Comparison of ENCODE assay signal across 8 cellular contexts in genomic region chr19:18846862-18847515, GRCh38. TPM values are rescaled to one million over a fixed set of nuclear protein-coding genes. Genes with fewer than 3 reads are reported as not detected.
DNase-seq lines count a peak whose midpoint lies in the region; ATAC-seq and TF ChIP-seq lines count a peak whose summit lies in the region.

No MANE protein-coding gene starts in this region.

- H3K27me3 ChIP-seq in HCT116 (ENCODE audit: insufficient read depth, low read length) (no peaks in the 10 kb centered on the region), Peyer's patch (no peaks in the 10 kb centered on the region)

- H3K9me3 ChIP-seq in HCT116 (ENCODE audit: control insufficient read depth in 1 of 2, insufficient read depth in 1 of 2, low read depth in 1 of 2, low read length in 2 of 2): no peaks in the 10 kb centered on the region
- H3K9me3 ChIP-seq in Peyer's patch: no peaks in the 10 kb centered on the region

- no peak overlapping the region for H2AFZ ChIP-seq in HCT116 (ENCODE audit: low read depth, low read length, poor library complexity, severe bottlenecking)

- POLR2A ChIA-PET in HCT116 (lab: Charles Lee): interaction anchor here (0.9 kb wide), 1 partner anchor 14 kb away, joined by 4 read pairs; no protein-coding TSS in a partner anchor

- peak; percentile 94 for TF ChIP-seq CTCF in CD14-positive monocyte (IDR thresholded peaks at IDR 0.05)
- peak; percentile 74 to 90 (median 87); a peak in 5 of 6 replicates for TF ChIP-seq CTCF in HCT116 (IDR thresholded peaks at IDR 0.05 in 2 of 3, conservative IDR thresholded peaks at IDR 0.05 in 1 of 3; ENCODE audit: borderline replicate concordance in 1 of 3, insufficient read depth in 1 of 3, low read depth in 2 of 3, low read length in 2 of 3)
- peak; percentile 58 to 85 (median 75) for TF ChIP-seq CTCF in Peyer's patch (IDR thresholded peaks at IDR 0.05)
- peak; percentile 90 for TF ChIP-seq CTCF in fibroblast of villous mesenchyme (IDR thresholded peaks at IDR 0.05; ENCODE audit: insufficient read depth, low read depth, low read length)

- peak; percentile 31 for DNase-seq in CD14-positive monocyte (ENCODE audit: low spot score)
- no peak for DNase-seq in HCT116 (ENCODE audit: low read depth, low spot score)
- peak; percentile 66 to 85 (median 78) for DNase-seq in Peyer's patch
- peak; percentile 87 for DNase-seq in activated effector memory CD4-positive, alpha-beta T cell treated with anti-CD3 and anti-CD28 coated beads, Interleukin-2, amount 50 U/mL, for 16 hours
- peak; percentile 79 for DNase-seq in fibroblast of villous mesenchyme (ENCODE audit: low read depth)
- DNase-seq in occipital lobe (lab: John Stamatoyannopoulos, UW): peak; percentile 68

- H3K27ac ChIP-seq in HCT116 (ENCODE audit: low read depth, low read length): no peak overlapping the region; the same call in 1 of the 2 replicates
- H3K27ac ChIP-seq in Peyer's patch: peak overlapping the region in 2 of 4 donors; percentile 7 to 64
- peak overlapping the region; percentile 88 for H3K27ac ChIP-seq in temporal lobe (ENCODE audit: low read depth, low read length)

- H3K4me3 ChIP-seq in HCT116 (replicated peaks in 1 of 2; ENCODE audit: low read depth in 1 of 2, low read length in 2 of 2) (no peak overlapping the region), Peyer's patch (no peak overlapping the region), fibroblast of villous mesenchyme (ENCODE audit: low read depth, low read length) (no peak overlapping the region)

- CTCF ChIA-PET in HCT116 (lab: Charles Lee): interaction anchor here (0.7 to 2.8 kb wide), 15 partner anchors 9 to 406 kb away, joined by 3 to 39 read pairs (median 5); partner anchors contain the start of genes REX1BD and UPF1

- H3K9me2 ChIP-seq in HCT116 (ENCODE audit: insufficient read depth): no peaks in the 10 kb centered on the region

- ATAC-seq in HCT116 (peak; percentile 95), HG02678 (IDR thresholded peaks at IDR 0.05; ENCODE audit: unreplicated experiment) (no peak)

- no peak overlapping the region for H3K4me3 Mint-ChIP-seq in CD14-positive monocyte

- no peak overlapping the region for H3K4me2 ChIP-seq in HCT116 (ENCODE audit: low read length)

- peaks cover 94% of the 10 kb centered on the region for H3K79me2 ChIP-seq in HCT116 (ENCODE audit: insufficient read depth, low read length)

- H3K9me3 Mint-ChIP-seq in CD14-positive monocyte: peaks cover 0 to 2% (median 0%) of the 10 kb centered on the region in 7 donors

- no peak for TF ChIP-seq POLR2A in HCT116 (IDR thresholded peaks at IDR 0.05; ENCODE audit: borderline replicate concordance, extremely low read depth, insufficient read depth, insufficient read length)
- TF ChIP-seq POLR2A in Peyer's patch (IDR thresholded peaks at IDR 0.05): no peak

- peak overlapping the region in 6 of 7 donors; percentile 73 to 98 (median 80) for H3K27ac Mint-ChIP-seq in CD14-positive monocyte

- no peak overlapping the region for H3K9ac ChIP-seq in HCT116 (ENCODE audit: low read length)

- H3K36me3 ChIP-seq in HCT116 (ENCODE audit: control insufficient read depth in 1 of 2, insufficient read depth in 2 of 2, low read length in 2 of 2) (peaks cover 24 to 46% of the 10 kb centered on the region in 2 experiments), Peyer's patch (peaks cover 0 to 35% (median 0%) of the 10 kb centered on the region in 3 donors)

- H3K27me3 Mint-ChIP-seq in CD14-positive monocyte (ENCODE audit: low read depth in 3 of 3): peaks cover 0 to 2% (median 0%) of the 10 kb centered on the region in 3 donors

- H3K36me3 Mint-ChIP-seq in CD14-positive monocyte: peaks cover 35 to 54% of the 10 kb centered on the region in 2 donors

- BruUV-seq in HCT116 (replicated peaks; lab: Mats Ljungman, UMichigan): no TSS peak

- TF ChIP-seq RAD21 in HCT116 (IDR thresholded peaks at IDR 0.05; ENCODE audit: low read depth): peak; percentile 88

- RAD21 ChIA-PET in HCT116 (lab: Charles Lee; ENCODE audit: low non-redundant PET in 1 of 2, low total read pairs in 2 of 2, uncharacterized antibody in 2 of 2, unreplicated experiment in 2 of 2): no interaction called here

- H3K4me1 ChIP-seq in HCT116 (ENCODE audit: control insufficient read depth in 1 of 2, insufficient read depth in 2 of 2, low read length in 2 of 2) (0 out of 4 replicates have a peak, but pooled peaks cover 0 to 4% of the 10 kb centered on the region in 2 experiments), Peyer's patch (peaks cover 0 to 46% (median 24%) of the 10 kb centered on the region in 4 donors)

- peaks cover 72% of the 10 kb centered on the region for H3K4me1 Mint-ChIP-seq in CD14-positive monocyte

- H4K20me1 ChIP-seq in HCT116 (ENCODE audit: insufficient read depth): peaks cover 22% of the 10 kb centered on the region; the same call in 1 of the 2 replicates

- intact Hi-C loops in CD14-positive monocyte (cut with micrococcal nuclease): loop anchor here (5.0 to 10.0 kb wide), 2 partner anchors 142 to 395 kb away; no protein-coding TSS in a partner anchor
- intact Hi-C loops in HCT116 (cut with micrococcal nuclease): loop anchor here (1.0 to 5.0 kb wide), 3 partner anchors 76 to 395 kb away; no protein-coding TSS in a partner anchor

TF ChIP-seq in HCT116, 20 proteins besides CTCF, POLR2A, EP300 and RAD21:
- TF ChIP-seq YY1 (IDR thresholded peaks at IDR 0.05; ENCODE audit: extremely low read depth, insufficient replicate concordance, low read depth, low read length) (no peak), EZH2 (IDR thresholded peaks at IDR 0.05) (no peak), SRF (IDR thresholded peaks at IDR 0.05; ENCODE audit: low read depth) (no peak), FOSL1 (IDR thresholded peaks at IDR 0.05; ENCODE audit: low read depth) (no peak), SIN3A (IDR thresholded peaks at IDR 0.05; ENCODE audit: low read depth) (no peak), MAX (IDR thresholded peaks at IDR 0.05) (no peak), CEBPB (IDR thresholded peaks at IDR 0.05; ENCODE audit: low read depth) (no peak), SP1 (IDR thresholded peaks at IDR 0.05; ENCODE audit: low read depth) (no peak), TCF7L2 (IDR thresholded peaks at IDR 0.05; ENCODE audit: borderline replicate concordance, extremely low read depth, insufficient read depth, insufficient read length) (no peak)

RNA-seq across cellular contexts. Expression of gene UPF1, which starts 15.2 kb away (rescaled TPM):
- polyA plus RNA-seq in CD14-positive monocyte: 1 to 10 TPM; 2.6 to 3.2 TPM
- 78.5 TPM for total RNA-seq in HCT116 (2021; ENCODE audit: unreplicated experiment)
- 41.7 and 42.1 TPM in 2 replicates for polyA plus RNA-seq in HCT116 (2012)
- total RNA-seq in Peyer's patch: 100 to 1,000 TPM in 3 of 4 donors, 10 to 100 TPM in 1; 63.9 to 157 (median 127) TPM
- total RNA-seq in fibroblast of villous mesenchyme: 49.0 and 51.0 TPM in 2 replicates
- 28.9 TPM for total RNA-seq in occipital lobe
- total RNA-seq in temporal lobe: 37.1 TPM

RNA-seq across cellular contexts. Expression of gene CERS1, which starts 49.0 kb away (rescaled TPM):
- polyA plus RNA-seq in CD14-positive monocyte: not detected
- total RNA-seq in HCT116 (2021; ENCODE audit: unreplicated experiment) (0.96 TPM), Peyer's patch (not detected), fibroblast of villous mesenchyme (0.32 and 1.3 TPM in 2 replicates), occipital lobe (23.4 TPM), temporal lobe (22.4 TPM)
- polyA plus RNA-seq in HCT116 (2012): 0.55 and 0.76 TPM in 2 replicates

RNA-seq across cellular contexts. Expression of gene COMP, which starts 55.9 kb away (rescaled TPM):
- polyA plus RNA-seq in CD14-positive monocyte: not detected
- not detected for total RNA-seq in HCT116 (2021; ENCODE audit: unreplicated experiment)
- polyA plus RNA-seq in HCT116 (2012): not detected in 2 replicates
- total RNA-seq in Peyer's patch: under 1 TPM in 1 of 4 donors, not detected in 3; 0.40 TPM
- under 0.01 TPM in 1 of 2 replicates, not detected in the other for total RNA-seq in fibroblast of villous mesenchyme
- not detected for total RNA-seq in occipital lobe
- total RNA-seq in temporal lobe: under 0.01 TPM

Comparison
In these comparisons a context has a peak if more than half of its experiments do, and no peak if none do; other contexts are left out.
1. RNA of gene CERS1, which starts 49.0 kb away (total RNA-seq): 23.4 TPM in occipital lobe (single experiment) and 22.4 TPM in temporal lobe (single experiment); 0.32 to 1.3 TPM in fibroblast of villous mesenchyme, 0.96 TPM in HCT116 (single experiment) and not detected in Peyer's patch; every median in the first group is over 10 times any median in the second.
2. Peak in every context shown above with its lines, with median percentiles within 50 percentile points of each other: CTCF ChIP-seq.